In genomic region chr9:3261484-3261883, GRCh38 we compare ENCODE assay signal across 23 cellular contexts.
DNase-seq lines count a peak whose midpoint lies in the region; ATAC-seq, FAIRE-seq and TF ChIP-seq lines count a peak whose summit lies in the region.
"Had no signal": no experiment of that assay in that cellular context is flagged by ENCODE, and none has a peak within 500 bp of the region (broad histone marks: within the 10 kb centered on the region; RNA-seq: fewer than 3 reads in every experiment).

No MANE protein-coding gene starts in this region.

- in situ Hi-C loops in mammary epithelial cell (cut with MboI; ENCODE audit: low sequenced_read_pairs in 2 of 2), result no loop called here

- TF ChIP-seq POLR2A in GM12892 (IDR thresholded peaks at IDR 0.05; ENCODE audit: low read depth, low read length), result no peak

- H3K14ac ChIP-seq in mesenchymal stem cell (ENCODE audit: low read length in 2 of 2), result no peak overlapping the region

- no peak overlapping the region for H3K4ac ChIP-seq in mesenchymal stem cell (ENCODE audit: low read depth in 1 of 2, low read length in 2 of 2)

- no peak overlapping the region for H2BK12ac ChIP-seq in mesenchymal stem cell (ENCODE audit: low read length in 2 of 2)

- dilution Hi-C loops in mammary epithelial cell (cut with HindIII; ENCODE audit: low sequenced_read_pairs), result no loop called here

- H3K4me3 ChIP-seq in cardiac fibroblast (replicated peaks in 1 of 2; ENCODE audit: low read depth in 2 of 2, low read length in 2 of 2) (no peak overlapping the region), mesenchymal stem cell (ENCODE audit: insufficient read depth in 1 of 2, low read depth in 1 of 2, low read length in 2 of 2) (no peak overlapping the region), mammary epithelial cell (replicated peaks in 1 of 3; ENCODE audit: insufficient read depth in 1 of 3, low read depth in 2 of 3, low read length in 3 of 3) (no peak overlapping the region)
- H3K4me3 ChIP-seq: BLaER1 had no signal

- H2BK120ac ChIP-seq in mesenchymal stem cell (ENCODE audit: low read depth, low read length), result no peak overlapping the region

- H2AFZ ChIP-seq in mesenchymal stem cell (ENCODE audit: low read depth, low read length) (no peak overlapping the region), mammary epithelial cell (ENCODE audit: low read depth, low read length) (no peak overlapping the region)

- CTCF ChIA-PET in mammary epithelial cell (lab: Charles Lee; ENCODE audit: low non-redundant PET), result no interaction called here

- H4K91ac ChIP-seq in mesenchymal stem cell (ENCODE audit: low read length), result no peak overlapping the region

- no peak overlapping the region for H2BK15ac ChIP-seq in mesenchymal stem cell (ENCODE audit: low read depth, poor library complexity, severe bottlenecking)

- H3K36me3 ChIP-seq in mesenchymal stem cell (ENCODE audit: control insufficient read depth in 1 of 2, insufficient read depth in 2 of 2, low read depth in 1 of 2, low read length in 2 of 2) (peaks cover 3 to 12% of the 10 kb centered on the region in 2 experiments), mammary epithelial cell (ENCODE audit: insufficient read depth, low read length) (no peaks in the 10 kb centered on the region)

- ATAC-seq in HG03565 (IDR thresholded peaks at IDR 0.05; ENCODE audit: unreplicated experiment), result no peak

- no peak overlapping the region for H2AK5ac ChIP-seq in mesenchymal stem cell (ENCODE audit: low read length, severe bottlenecking)

- TF ChIP-seq CTCF in cardiac fibroblast (IDR thresholded peaks at IDR 0.05; ENCODE audit: low read depth, low read length) (no peak), mammary epithelial cell (conservative IDR thresholded peaks at IDR 0.05 in 1 of 2, IDR thresholded peaks at IDR 0.05 in 1 of 2; ENCODE audit: extremely low read depth in 1 of 2, insufficient read depth in 1 of 2, low read depth in 1 of 2, low read length in 2 of 2) (no peak)

- no peak overlapping the region for H4K8ac ChIP-seq in mesenchymal stem cell (ENCODE audit: low read length)

- H3K4me2 ChIP-seq in mesenchymal stem cell (ENCODE audit: low read length, poor library complexity, severe bottlenecking) (no peak overlapping the region), mammary epithelial cell (ENCODE audit: insufficient read depth, low read depth, low read length) (no peak overlapping the region)
- H3K4me2 ChIP-seq: BLaER1 had no signal

- no peak overlapping the region for H3K23ac ChIP-seq in mesenchymal stem cell (ENCODE audit: low read length in 2 of 2)

- no peak overlapping the region for H3K18ac ChIP-seq in mesenchymal stem cell (ENCODE audit: low read depth in 1 of 2, low read length in 2 of 2)

- no peaks in the 10 kb centered on the region for H3K4me1 ChIP-seq in mesenchymal stem cell (ENCODE audit: control insufficient read depth, insufficient read depth, low read depth, low read length)
- H3K4me1 ChIP-seq in mammary epithelial cell (ENCODE audit: insufficient read depth, low read length), result no peaks in the 10 kb centered on the region
- H3K4me1 ChIP-seq: BLaER1 had no signal

- no peak overlapping the region for H2BK5ac ChIP-seq in mesenchymal stem cell (ENCODE audit: low read depth, low read length, poor library complexity, severe bottlenecking)

- H3K9me3 ChIP-seq in mesenchymal stem cell (ENCODE audit: control insufficient read depth, low read length) (no peaks in the 10 kb centered on the region), mammary epithelial cell (replicated peaks; ENCODE audit: insufficient read depth, low read length) (no peaks in the 10 kb centered on the region)
- H3K9me3 ChIP-seq: BLaER1 had no signal

- no peak for DNase-seq in GM12892 (ENCODE audit: insufficient read length)
- DNase-seq in OCI-M1 (lab: John Stamatoyannopoulos, UW), result peak; percentile 94
- peak; percentile 13 to 31 for DNase-seq in cardiac fibroblast (ENCODE audit: low read depth in 2 of 2)
- DNase-seq in mesenchymal stem cell, result peak; percentile 29
- DNase-seq in mammary epithelial cell, result no peak
- no peak for DNase-seq in AG20443 (ENCODE audit: low spot score)
- DNase-seq: CD4-positive, alpha-beta T cell; COR-L47; DMS 273 treated with DMSO at 0.1 percent for 48 hours; Karpas-422; MV-4-11; NCI-H1105 treated with DMSO at 0.1 percent for 48 hours; NCI-H1694; NCI-H2081; NCI-H2171; NCI-H345; NCI-H524 treated with DMSO at 0.1 percent for 48 hours; NCI-H82; Right ventricle myocardium superior had no signal

- H4K20me1 ChIP-seq in mammary epithelial cell (ENCODE audit: insufficient read depth, low read length), result no peaks in the 10 kb centered on the region
- H4K20me1 ChIP-seq: BLaER1 had no signal

- no TSS peak for BruUV-seq in mammary epithelial cell (replicated peaks; lab: Mats Ljungman, UMichigan)

- WGBS in mesenchymal stem cell, result 94% methylated on average over 4 of the region's 5 CpGs
- WGBS in mammary epithelial cell (ENCODE audit: low coverage, missing lambda C conversion rate), result 99% methylated on average over 5 of the region's 5 CpGs

- H3K79me2 ChIP-seq in mammary epithelial cell (ENCODE audit: insufficient read depth, low read length), result no peaks in the 10 kb centered on the region

- no peak overlapping the region for H3K9ac ChIP-seq in mesenchymal stem cell (ENCODE audit: low read length)
- no peak overlapping the region for H3K9ac ChIP-seq in mammary epithelial cell (ENCODE audit: insufficient read depth, low read length)
- H3K9ac ChIP-seq: BLaER1 had no signal

- H3K27me3 ChIP-seq in mesenchymal stem cell (ENCODE audit: control insufficient read depth in 1 of 2, insufficient read depth in 1 of 2, low read length in 2 of 2) (no peaks in the 10 kb centered on the region), mammary epithelial cell (ENCODE audit: insufficient read depth, low read length) (no peaks in the 10 kb centered on the region)
- H3K27me3 ChIP-seq: BLaER1 had no signal

- intact Hi-C loops in mammary epithelial cell (cut with micrococcal nuclease), result no loop called here

- H3K27ac ChIP-seq in mesenchymal stem cell (ENCODE audit: low read length, poor library complexity, severe bottlenecking) (no peak overlapping the region), mammary epithelial cell (ENCODE audit: insufficient read depth, low read depth, low read length) (no peak overlapping the region)
- H3K27ac ChIP-seq: BLaER1 had no signal

- H3K79me1 ChIP-seq in mesenchymal stem cell (replicated peaks; ENCODE audit: low read length, poor library complexity, severe bottlenecking), result no peaks in the 10 kb centered on the region

- FAIRE-seq in GM12892 (lab: Jason Lieb, UNC), result peak; percentile 17
- FAIRE-seq: H1, HTR-8/SVneo had no signal

Comparison
In these comparisons a context has a peak if more than half of its experiments do, and no peak if none do; other contexts are left out.
1. DNase-seq: peak in OCI-M1 (single experiment), cardiac fibroblast (2 of 2) and mesenchymal stem cell (single experiment); none in GM12892 (single experiment), mammary epithelial cell (single experiment) and AG20443 (single experiment).